In the genomic region with DNA sequence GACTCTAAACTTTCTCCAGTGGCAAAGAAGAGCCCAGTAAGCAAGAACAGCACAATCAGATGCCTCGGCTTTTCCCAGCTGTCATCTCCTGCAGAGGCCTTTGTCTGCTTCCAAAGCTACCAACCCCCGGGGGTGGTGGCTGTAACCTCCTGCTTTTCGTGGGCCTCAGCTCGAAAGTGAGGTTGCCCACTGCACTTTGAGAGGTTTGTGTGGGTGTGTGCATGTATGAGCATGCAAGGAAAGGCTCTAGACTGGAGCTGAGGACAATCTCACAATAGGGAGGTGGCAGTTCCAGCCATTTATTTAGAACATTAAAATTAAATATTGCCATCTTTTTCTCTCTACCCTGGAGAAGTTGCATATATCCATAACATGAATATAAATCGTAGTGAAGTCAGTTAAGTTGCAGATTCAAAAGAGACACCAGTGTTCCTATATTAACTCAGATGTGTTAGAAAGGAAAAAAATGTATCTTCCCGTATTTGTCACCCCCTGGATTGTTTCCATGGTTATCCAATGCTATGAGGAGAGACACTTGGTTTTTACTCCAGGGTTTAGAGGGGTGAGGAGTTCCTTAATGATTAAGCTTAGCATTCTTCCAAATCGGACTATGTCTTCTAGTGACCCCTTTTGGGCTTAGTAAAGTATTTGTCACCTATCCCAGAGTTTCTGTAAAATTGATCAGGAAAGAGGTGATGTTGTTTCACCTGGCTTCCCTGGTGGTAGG, we compare ENCODE assay signal across 17 cellular contexts.
DNase-seq lines count a peak whose midpoint lies in the region; ATAC-seq, FAIRE-seq and TF ChIP-seq lines count a peak whose summit lies in the region.
"Had no signal": no experiment of that assay in that cellular context is flagged by ENCODE, and none has a peak within 500 bp of the region (broad histone marks: within the 10 kb centered on the region; RNA-seq: fewer than 3 reads in every experiment).

No MANE protein-coding gene starts in this region.

- TF ChIP-seq CTCF in endothelial cell of umbilical vein (IDR thresholded peaks at IDR 0.05; ENCODE audit: extremely low read depth in 1 of 2, insufficient read depth in 1 of 2, low read depth in 1 of 2, low read length in 2 of 2), result no peak

- no peaks in the 10 kb centered on the region for H4K20me1 ChIP-seq in endothelial cell of umbilical vein (replicated peaks; ENCODE audit: control insufficient read depth, extremely low read depth, insufficient read depth, low read length)
- H4K20me1 ChIP-seq: BLaER1 treated with 17β-estradiol and CSF1 and Interleukin-3, amounts not matched to agents 10 nM and 100 nM had no signal

- dilution Hi-C loops in endothelial cell of umbilical vein (cut with MboI; ENCODE audit: extremely low pct_ligation_motif_present, low sequenced_read_pairs), result no loop called here

- no peak overlapping the region for H3K27ac ChIP-seq in endothelial cell of umbilical vein (ENCODE audit: insufficient read depth, low read depth, low read length)
- H3K27ac ChIP-seq: 22Rv1; BLaER1 treated with 17β-estradiol and CSF1 and Interleukin-3, amounts not matched to agents 10 nM and 100 nM had no signal

- H3K79me2 ChIP-seq in endothelial cell of umbilical vein (ENCODE audit: control insufficient read depth, insufficient read depth, low read length), result no peaks in the 10 kb centered on the region

- no peaks in the 10 kb centered on the region for H3K27me3 ChIP-seq in endothelial cell of umbilical vein (ENCODE audit: control insufficient read depth in 2 of 2, insufficient read depth in 2 of 2, low read length in 2 of 2)
- H3K27me3 ChIP-seq: BLaER1 treated with 17β-estradiol and CSF1 and Interleukin-3, amounts not matched to agents 10 nM and 100 nM had no signal

- no peak overlapping the region for H3K4me3 Mint-ChIP-seq in effector memory CD8-positive, alpha-beta T cell

- no peak overlapping the region for H2AFZ ChIP-seq in endothelial cell of umbilical vein (ENCODE audit: low read depth, low read length)

- peaks cover 17 to 21% of the 10 kb centered on the region in 2 donors for H3K9me3 Mint-ChIP-seq in effector memory CD8-positive, alpha-beta T cell

- CTCF ChIA-PET in endothelial cell of umbilical vein (lab: Charles Lee), result no interaction called here

- no peak overlapping the region for H3K4me2 ChIP-seq in endothelial cell of umbilical vein (ENCODE audit: insufficient read depth, low read length)
- H3K4me2 ChIP-seq: BLaER1 treated with 17β-estradiol and CSF1 and Interleukin-3, amounts not matched to agents 10 nM and 100 nM had no signal

- intact Hi-C loops in endothelial cell of umbilical vein (cut with micrococcal nuclease), result no loop called here

- H3K27ac Mint-ChIP-seq in effector memory CD8-positive, alpha-beta T cell, result no peak overlapping the region

- H3K27me3 Mint-ChIP-seq in effector memory CD8-positive, alpha-beta T cell, result no peaks in the 10 kb centered on the region

- ATAC-seq in HG02588 (IDR thresholded peaks at IDR 0.05; ENCODE audit: unreplicated experiment), result no peak
- ATAC-seq in effector memory CD8-positive, alpha-beta T cell (replicated peaks), result no peak
- ATAC-seq: GM12878, HepG2 had no signal

- POLR2A ChIA-PET in endothelial cell of umbilical vein (lab: Charles Lee), result no interaction called here

- FAIRE-seq in endothelial cell of umbilical vein (lab: Jason Lieb, UNC), result peak; percentile 4
- FAIRE-seq: GM12878, GM18507, HepG2 had no signal

- H3K4me3 ChIP-seq in endothelial cell of umbilical vein (replicated peaks in 1 of 3; ENCODE audit: insufficient read depth in 1 of 3, low read depth in 1 of 3, low read length in 3 of 3), result no peak overlapping the region
- H3K4me3 ChIP-seq: BLaER1 treated with 17β-estradiol and CSF1 and Interleukin-3, amounts not matched to agents 10 nM and 100 nM; GM12878 had no signal

- in situ Hi-C loops in ACHN (cut with HindIII; ENCODE audit: low pct_ligation_motif_present, low pct_unique_long_range_greater_than_20kb, low sequenced_read_pairs), result no loop called here

- H3K36me3 Mint-ChIP-seq in effector memory CD8-positive, alpha-beta T cell (ENCODE audit: insufficient read depth), result no peaks in the 10 kb centered on the region

- DNase-seq in ACHN (peak; percentile 81), M059J (ENCODE audit: low read depth) (peak; percentile 46), endothelial cell of umbilical vein (ENCODE audit: low read depth, low spot score) (no peak), myocyte (ENCODE audit: low read depth) (peak; percentile 68), NCI-H2107 (lab: John Stamatoyannopoulos, UW) (no peak), SW 1271 (lab: John Stamatoyannopoulos, UW) (no peak)
- DNase-seq in effector memory CD8-positive, alpha-beta T cell, result no peak
- DNase-seq: DMS153, NCI-H1417 treated with DMSO at 0.1 percent for 48 hours, NCI-H2029 treated with DMSO at 0.1 percent for 48 hours, NCI-H524 had no signal

- H3K9ac ChIP-seq in endothelial cell of umbilical vein (replicated peaks; ENCODE audit: extremely low read depth, insufficient read depth, low read length), result no peak overlapping the region
- H3K9ac ChIP-seq: BLaER1 treated with 17β-estradiol and CSF1 and Interleukin-3, amounts not matched to agents 10 nM and 100 nM had no signal

- TF ChIP-seq POLR2A in endothelial cell of umbilical vein (IDR thresholded peaks at IDR 0.05; ENCODE audit: low read depth, low read length), result no peak

- no peaks in the 10 kb centered on the region for H3K4me1 ChIP-seq in endothelial cell of umbilical vein (ENCODE audit: control insufficient read depth, extremely low read depth, insufficient read depth, low read length)
- H3K4me1 ChIP-seq: BLaER1 treated with 17β-estradiol and CSF1 and Interleukin-3, amounts not matched to agents 10 nM and 100 nM had no signal

- no peaks in the 10 kb centered on the region for H3K36me3 ChIP-seq in endothelial cell of umbilical vein (ENCODE audit: control insufficient read depth in 2 of 2, extremely low read depth in 1 of 2, insufficient read depth in 2 of 2, low read length in 2 of 2)
- H3K36me3 ChIP-seq: BLaER1 treated with 17β-estradiol and CSF1 and Interleukin-3, amounts not matched to agents 10 nM and 100 nM had no signal

- H3K4me1 Mint-ChIP-seq in effector memory CD8-positive, alpha-beta T cell (ENCODE audit: low read depth in 2 of 2), result no peaks in the 10 kb centered on the region

- H3K9me1 ChIP-seq in endothelial cell of umbilical vein (replicated peaks; ENCODE audit: control insufficient read depth, extremely low read depth, insufficient read depth, low read length), result no peaks in the 10 kb centered on the region

- BruUV-seq in endothelial cell of umbilical vein (replicated peaks; lab: Mats Ljungman, UMichigan), result no TSS peak

- H3K9me3 ChIP-seq in endothelial cell of umbilical vein (replicated peaks; ENCODE audit: control insufficient read depth, insufficient read depth, low read length), result no peaks in the 10 kb centered on the region
- H3K9me3 ChIP-seq: BLaER1 treated with 17β-estradiol and CSF1 and Interleukin-3, amounts not matched to agents 10 nM and 100 nM had no signal

TF ChIP-seq in endothelial cell of umbilical vein, 7 proteins besides CTCF, POLR2A, EP300 and RAD21:
- TF ChIP-seq POLR2AphosphoS5 (IDR thresholded peaks at IDR 0.05; ENCODE audit: insufficient read depth, low read depth, low read length) (no peak), GATA2 (IDR thresholded peaks at IDR 0.05; ENCODE audit: insufficient read depth, insufficient read length, low read depth, low read length) (no peak), EZH2 (IDR thresholded peaks at IDR 0.05; ENCODE audit: borderline replicate concordance, low read depth, low read length, severe bottlenecking) (no peak)
- TF ChIP-seq, protein P1, sequence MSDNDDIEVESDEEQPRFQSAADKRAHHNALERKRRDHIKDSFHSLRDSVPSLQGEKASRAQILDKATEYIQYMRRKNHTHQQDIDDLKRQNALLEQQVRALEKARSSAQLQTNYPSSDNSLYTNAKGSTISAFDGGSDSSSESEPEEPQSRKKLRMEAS (IDR thresholded peaks at IDR 0.05; ENCODE audit: insufficient read depth, insufficient read length), result no peak
TF ChIP-seq in endothelial cell of umbilical vein: peak in this region for 0.

Comparison
In these comparisons a context has a peak if more than half of its experiments do, and no peak if none do; other contexts are left out.
1. DNase-seq: peak in ACHN (single experiment), M059J (single experiment) and myocyte (single experiment); none in endothelial cell of umbilical vein (single experiment), effector memory CD8-positive, alpha-beta T cell (0 of 3), NCI-H2107 (single experiment) and SW 1271 (0 of 2).